Comparison of ENCODE assay signal across 1 cellular context in the genomic region with DNA sequence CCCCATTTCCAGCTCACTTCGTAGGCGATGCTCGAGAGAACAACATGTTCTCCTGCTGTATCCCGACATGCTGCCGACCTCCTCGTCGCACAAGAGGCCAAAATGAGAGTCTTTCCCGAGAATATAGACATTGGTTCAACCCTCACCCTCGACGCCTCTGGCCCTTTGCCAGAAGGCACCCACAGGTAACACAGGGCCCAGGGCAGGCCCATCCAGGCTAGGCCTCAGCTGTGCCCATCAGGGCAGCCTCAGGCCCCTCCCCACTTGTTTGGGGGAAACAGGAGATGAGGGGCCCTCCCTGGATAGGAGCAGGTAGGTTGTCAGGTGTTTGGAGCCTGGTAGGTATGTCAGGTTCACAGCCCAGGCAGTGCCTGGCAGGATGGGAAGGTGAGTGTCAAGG.
TF ChIP-seq lines count a peak whose summit lies in the region.

No MANE protein-coding gene starts in this region.

TF ChIP-seq in K562, 482 proteins besides CTCF, POLR2A, EP300 and RAD21:
- TF ChIP-seq NFIC (IDR thresholded peaks at IDR 0.05) (0 out of 2 replicates have a peak, but pooled peaks have one; percentile 12), ZNF655 (CRISPR knock-in tag; IDR thresholded peaks at IDR 0.05) (no peak)
